Comparison of ENCODE assay signal across 8 cellular contexts in the genomic region with DNA sequence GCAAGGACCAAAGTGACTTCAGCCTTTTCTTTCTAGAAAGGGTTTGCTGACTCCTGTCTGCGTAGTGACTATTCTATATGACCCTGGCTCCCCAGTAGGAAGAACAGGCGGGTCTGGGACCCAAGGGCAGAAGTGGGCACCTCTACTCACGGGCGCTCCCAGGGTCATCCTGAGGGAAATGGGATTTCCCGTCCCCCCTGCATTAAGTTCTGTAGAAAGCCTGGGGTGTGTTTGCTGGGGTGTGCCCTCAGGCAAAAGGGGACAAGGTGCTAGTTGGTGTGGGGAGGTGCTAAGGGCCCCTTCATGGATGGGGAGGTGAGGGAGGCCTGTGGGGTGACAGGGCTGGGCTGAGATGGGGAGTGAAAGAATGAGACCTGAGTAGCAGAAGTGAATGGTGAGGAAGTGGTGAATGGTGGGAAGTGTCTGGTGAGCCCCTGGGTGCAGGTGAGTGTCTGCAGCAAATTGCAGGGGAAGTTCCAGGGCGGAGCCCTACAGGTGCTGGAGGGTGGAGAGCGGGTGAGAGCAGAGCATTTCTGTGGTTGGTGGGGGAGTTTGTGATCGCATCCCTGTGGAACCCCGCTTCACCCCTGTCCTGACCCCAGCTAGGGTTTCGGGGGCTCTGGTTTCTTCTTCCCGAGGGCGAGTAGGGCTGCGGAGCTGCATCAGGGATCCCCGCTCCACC. TPM values are rescaled to one million over a fixed set of nuclear protein-coding genes. Genes with fewer than 3 reads are reported as not detected.
A peak's percentile ranks its signal among the peaks of the same experiment; 100 is the strongest.
DNase-seq lines count a peak whose midpoint lies in the region; ATAC-seq and TF ChIP-seq lines count a peak whose summit lies in the region.

No MANE protein-coding gene starts in this region.

- H3K9me2 ChIP-seq in Karpas-422 (replicated peaks; ENCODE audit: insufficient read depth, low read length) = no peaks in the 10 kb centered on the region

- intact Hi-C loops in A673 (cut with micrococcal nuclease; ENCODE audit: unreplicated experiment) = no loop called here

- peak overlapping the region; percentile 79 for H3K4me3 ChIP-seq in A673 (ENCODE audit: low read depth, low read length, poor library complexity, severe bottlenecking)
- peak overlapping the region; percentile 72 for H3K4me3 ChIP-seq in Karpas-422 (ENCODE audit: low read length)
- peak overlapping the region; percentile 57 for H3K4me3 ChIP-seq in astrocyte of the cerebellum (ENCODE audit: low read depth, low read length)
- peak overlapping the region; percentile 59 for H3K4me3 ChIP-seq in mesodermal cell (ENCODE audit: extremely low read depth, insufficient read depth, low read length, poor library complexity, severe bottlenecking)

- H3K4me1 ChIP-seq in A673 (ENCODE audit: insufficient read depth, low read length, poor library complexity, severe bottlenecking) = no peaks in the 10 kb centered on the region
- peaks cover 13% of the 10 kb centered on the region for H3K4me1 ChIP-seq in Karpas-422 (ENCODE audit: low read length)
- H3K4me1 ChIP-seq in mesodermal cell (ENCODE audit: control insufficient read depth, insufficient read depth, low read length, poor library complexity, severe bottlenecking) = peaks cover 7% of the 10 kb centered on the region

- H4K20me1 ChIP-seq in Karpas-422 (ENCODE audit: insufficient read depth, low read depth, low read length) = no peaks in the 10 kb centered on the region

- CTCF ChIA-PET in A673 (lab: Charles Lee) = interaction anchor here (0.5 kb wide), 1 partner anchor 758 kb away, joined by 3 read pairs; no protein-coding TSS in a partner anchor

- ATAC-seq in GM19372 (IDR thresholded peaks at IDR 0.05; ENCODE audit: low read depth, unreplicated experiment) = peak; percentile 22

- H3K9ac ChIP-seq in Karpas-422 (ENCODE audit: low read length) = peak overlapping the region; percentile 78

- BruUV-seq in A673 (replicated peaks; lab: Mats Ljungman, UMichigan) = no TSS peak

- peak overlapping the region; percentile 61; the same call in 1 of the 2 replicates for H2AFZ ChIP-seq in Karpas-422 (ENCODE audit: low read length)

- POLR2A ChIA-PET in A673 (lab: Charles Lee; ENCODE audit: low non-redundant PET) = interaction anchor here (0.7 kb wide), 1 partner anchor 414 kb away, joined by 4 read pairs; no protein-coding TSS in a partner anchor

- H3K27ac ChIP-seq in A673 (ENCODE audit: low read depth, low read length, poor library complexity, severe bottlenecking) (no peak overlapping the region), Karpas-422 (ENCODE audit: low read length) (no peak overlapping the region), mesodermal cell (ENCODE audit: low read depth, low read length, severe bottlenecking) (no peak overlapping the region)

- DNase-seq in A673 (ENCODE audit: low spot score) (no peak), Karpas-422 (no peak), astrocyte of the cerebellum (ENCODE audit: low read depth) (no peak), AML-193 (lab: John Stamatoyannopoulos, UW) (no peak), glomerular visceral epithelial cell (ENCODE audit: extremely low spot score) (no peak), NOMO-1 treated with DMSO at 0.1 percent for 48 hours (lab: John Stamatoyannopoulos, UW; ENCODE audit: unreplicated experiment) (no peak)

- TF ChIP-seq CTCF in A673 (conservative IDR thresholded peaks at IDR 0.05; ENCODE audit: low read depth, low read length) (no peak), astrocyte of the cerebellum (IDR thresholded peaks at IDR 0.05; ENCODE audit: low read depth, low read length, missing control alignments) (no peak)

- H3K36me3 ChIP-seq in A673 (ENCODE audit: insufficient read depth, low read length, poor library complexity, severe bottlenecking) = no peaks in the 10 kb centered on the region
- no peaks in the 10 kb centered on the region; the same call in 1 of the 2 replicates for H3K36me3 ChIP-seq in Karpas-422 (ENCODE audit: insufficient read depth, low read length)
- H3K36me3 ChIP-seq in mesodermal cell (ENCODE audit: control insufficient read depth, insufficient read depth, low read length) = no peaks in the 10 kb centered on the region

- H3K4me2 ChIP-seq in Karpas-422 (ENCODE audit: low read depth, low read length, poor library complexity, severe bottlenecking) = peak overlapping the region; percentile 84

- H3K27me3 ChIP-seq in A673 (replicated peaks; ENCODE audit: insufficient read depth, low read depth, low read length, poor library complexity) (no peaks in the 10 kb centered on the region), Karpas-422 (ENCODE audit: low read length) (no peaks in the 10 kb centered on the region)

- in situ Hi-C loops in astrocyte of the cerebellum (cut with HindIII; ENCODE audit: low sequenced_read_pairs) = no loop called here

- H3K79me2 ChIP-seq in Karpas-422 (ENCODE audit: low read length) = no peaks in the 10 kb centered on the region

- WGBS in mesodermal cell (ENCODE audit: insufficient coverage in 2 of 2), 2 experiments = 14 to 44% methylated on average over 6 of the region's 14 CpGs

- no peaks in the 10 kb centered on the region for H3K9me3 ChIP-seq in A673 (ENCODE audit: low read depth, low read length, poor library complexity, severe bottlenecking)
- no peaks in the 10 kb centered on the region for H3K9me3 ChIP-seq in Karpas-422 (ENCODE audit: low read length)
- H3K9me3 ChIP-seq in mesodermal cell (ENCODE audit: control insufficient read depth, low read length) = no peaks in the 10 kb centered on the region

RNA-seq across cellular contexts. Expression of a gene that starts 21.1 kb away (rescaled TPM):
- not detected in 2 replicates for total RNA-seq in A673 (2021)
- total RNA-seq in Karpas-422 (2014; rRNA removed; shearing (Covaris generic); ENCODE audit: low replicate concordance) = not detected in 2 replicates
- polyA plus RNA-seq in mesodermal cell (2013, experiment 1 of 2) = not detected
- not detected for polyA plus RNA-seq in mesodermal cell (2013, experiment 2 of 2)

RNA-seq across cellular contexts. Expression of a gene that starts 40.5 kb away (rescaled TPM):
- 5.2 and 7.0 TPM in 2 replicates for total RNA-seq in A673 (2021)
- 1.0 and 5.1 TPM in 2 replicates for total RNA-seq in Karpas-422 (2014; rRNA removed; shearing (Covaris generic); ENCODE audit: low replicate concordance)
- 3.6 TPM for polyA plus RNA-seq in mesodermal cell (2013, experiment 1 of 2)
- polyA plus RNA-seq in mesodermal cell (2013, experiment 2 of 2) = 3.4 TPM
